Comparison of ENCODE assay signal across 1 cellular context in the genomic region with DNA sequence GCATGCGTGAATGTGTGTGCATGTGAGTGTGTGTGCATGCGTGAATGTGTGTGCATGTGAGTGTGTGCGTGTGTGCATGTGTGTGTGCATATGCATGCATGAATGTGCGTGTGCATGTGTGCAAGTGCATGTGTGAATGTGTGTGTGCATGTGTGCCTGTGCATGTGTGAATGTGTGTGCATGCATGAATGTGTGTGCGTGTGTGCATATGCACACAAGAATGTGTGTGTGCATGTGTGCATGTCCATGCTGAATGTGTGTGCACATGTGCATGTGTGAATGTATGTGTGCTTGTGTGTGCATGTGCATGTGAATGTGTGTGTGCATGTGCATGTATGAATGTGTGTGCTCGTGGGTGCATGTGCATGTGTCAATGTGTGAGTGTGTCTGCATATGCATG.
TF ChIP-seq lines count a peak whose summit lies in the region.

No MANE protein-coding gene starts in this region.

TF ChIP-seq in H1, 55 proteins besides CTCF, POLR2A, EP300 and RAD21:
- TF ChIP-seq EGR1 (IDR thresholded peaks at IDR 0.05; ENCODE audit: borderline replicate concordance, low read depth, low read length) (no peak), NANOG (IDR thresholded peaks at IDR 0.05; ENCODE audit: insufficient read depth, low read depth, low read length, poor library complexity, severe bottlenecking) (no peak), TBP (IDR thresholded peaks at IDR 0.05; ENCODE audit: low read depth, low read length) (no peak), RXRA (IDR thresholded peaks at IDR 0.05; ENCODE audit: insufficient read depth, low read depth, low read length) (no peak), SIRT6 (IDR thresholded peaks at IDR 0.05; ENCODE audit: low read length) (no peak), NRF1 (IDR thresholded peaks at IDR 0.05; ENCODE audit: low read depth, low read length) (no peak), SRF (IDR thresholded peaks at IDR 0.05; ENCODE audit: low read depth, low read length) (no peak), USF2 (IDR thresholded peaks at IDR 0.05; ENCODE audit: low read length) (no peak), GABPA (IDR thresholded peaks at IDR 0.05; ENCODE audit: borderline replicate concordance, insufficient read depth, low read length) (no peak), BACH1 (IDR thresholded peaks at IDR 0.05; ENCODE audit: low read length) (no peak), PHF8 (conservative IDR thresholded peaks at IDR 0.05; ENCODE audit: low read depth, low read length) (no peak), SAP30 (IDR thresholded peaks at IDR 0.05; ENCODE audit: insufficient read depth, insufficient replicate concordance, low read length) (no peak), CBX5 (IDR thresholded peaks at IDR 0.05; ENCODE audit: low read depth, low read length) (no peak), TCF12 (IDR thresholded peaks at IDR 0.05; ENCODE audit: low read depth, low read length) (no peak), KDM5A (IDR thresholded peaks at IDR 0.05; ENCODE audit: low read length) (no peak), CEBPB (IDR thresholded peaks at IDR 0.05; ENCODE audit: low read depth, low read length) (no peak), SP4 (IDR thresholded peaks at IDR 0.05; ENCODE audit: low read length) (no peak)
- TF ChIP-seq, protein P1, sequence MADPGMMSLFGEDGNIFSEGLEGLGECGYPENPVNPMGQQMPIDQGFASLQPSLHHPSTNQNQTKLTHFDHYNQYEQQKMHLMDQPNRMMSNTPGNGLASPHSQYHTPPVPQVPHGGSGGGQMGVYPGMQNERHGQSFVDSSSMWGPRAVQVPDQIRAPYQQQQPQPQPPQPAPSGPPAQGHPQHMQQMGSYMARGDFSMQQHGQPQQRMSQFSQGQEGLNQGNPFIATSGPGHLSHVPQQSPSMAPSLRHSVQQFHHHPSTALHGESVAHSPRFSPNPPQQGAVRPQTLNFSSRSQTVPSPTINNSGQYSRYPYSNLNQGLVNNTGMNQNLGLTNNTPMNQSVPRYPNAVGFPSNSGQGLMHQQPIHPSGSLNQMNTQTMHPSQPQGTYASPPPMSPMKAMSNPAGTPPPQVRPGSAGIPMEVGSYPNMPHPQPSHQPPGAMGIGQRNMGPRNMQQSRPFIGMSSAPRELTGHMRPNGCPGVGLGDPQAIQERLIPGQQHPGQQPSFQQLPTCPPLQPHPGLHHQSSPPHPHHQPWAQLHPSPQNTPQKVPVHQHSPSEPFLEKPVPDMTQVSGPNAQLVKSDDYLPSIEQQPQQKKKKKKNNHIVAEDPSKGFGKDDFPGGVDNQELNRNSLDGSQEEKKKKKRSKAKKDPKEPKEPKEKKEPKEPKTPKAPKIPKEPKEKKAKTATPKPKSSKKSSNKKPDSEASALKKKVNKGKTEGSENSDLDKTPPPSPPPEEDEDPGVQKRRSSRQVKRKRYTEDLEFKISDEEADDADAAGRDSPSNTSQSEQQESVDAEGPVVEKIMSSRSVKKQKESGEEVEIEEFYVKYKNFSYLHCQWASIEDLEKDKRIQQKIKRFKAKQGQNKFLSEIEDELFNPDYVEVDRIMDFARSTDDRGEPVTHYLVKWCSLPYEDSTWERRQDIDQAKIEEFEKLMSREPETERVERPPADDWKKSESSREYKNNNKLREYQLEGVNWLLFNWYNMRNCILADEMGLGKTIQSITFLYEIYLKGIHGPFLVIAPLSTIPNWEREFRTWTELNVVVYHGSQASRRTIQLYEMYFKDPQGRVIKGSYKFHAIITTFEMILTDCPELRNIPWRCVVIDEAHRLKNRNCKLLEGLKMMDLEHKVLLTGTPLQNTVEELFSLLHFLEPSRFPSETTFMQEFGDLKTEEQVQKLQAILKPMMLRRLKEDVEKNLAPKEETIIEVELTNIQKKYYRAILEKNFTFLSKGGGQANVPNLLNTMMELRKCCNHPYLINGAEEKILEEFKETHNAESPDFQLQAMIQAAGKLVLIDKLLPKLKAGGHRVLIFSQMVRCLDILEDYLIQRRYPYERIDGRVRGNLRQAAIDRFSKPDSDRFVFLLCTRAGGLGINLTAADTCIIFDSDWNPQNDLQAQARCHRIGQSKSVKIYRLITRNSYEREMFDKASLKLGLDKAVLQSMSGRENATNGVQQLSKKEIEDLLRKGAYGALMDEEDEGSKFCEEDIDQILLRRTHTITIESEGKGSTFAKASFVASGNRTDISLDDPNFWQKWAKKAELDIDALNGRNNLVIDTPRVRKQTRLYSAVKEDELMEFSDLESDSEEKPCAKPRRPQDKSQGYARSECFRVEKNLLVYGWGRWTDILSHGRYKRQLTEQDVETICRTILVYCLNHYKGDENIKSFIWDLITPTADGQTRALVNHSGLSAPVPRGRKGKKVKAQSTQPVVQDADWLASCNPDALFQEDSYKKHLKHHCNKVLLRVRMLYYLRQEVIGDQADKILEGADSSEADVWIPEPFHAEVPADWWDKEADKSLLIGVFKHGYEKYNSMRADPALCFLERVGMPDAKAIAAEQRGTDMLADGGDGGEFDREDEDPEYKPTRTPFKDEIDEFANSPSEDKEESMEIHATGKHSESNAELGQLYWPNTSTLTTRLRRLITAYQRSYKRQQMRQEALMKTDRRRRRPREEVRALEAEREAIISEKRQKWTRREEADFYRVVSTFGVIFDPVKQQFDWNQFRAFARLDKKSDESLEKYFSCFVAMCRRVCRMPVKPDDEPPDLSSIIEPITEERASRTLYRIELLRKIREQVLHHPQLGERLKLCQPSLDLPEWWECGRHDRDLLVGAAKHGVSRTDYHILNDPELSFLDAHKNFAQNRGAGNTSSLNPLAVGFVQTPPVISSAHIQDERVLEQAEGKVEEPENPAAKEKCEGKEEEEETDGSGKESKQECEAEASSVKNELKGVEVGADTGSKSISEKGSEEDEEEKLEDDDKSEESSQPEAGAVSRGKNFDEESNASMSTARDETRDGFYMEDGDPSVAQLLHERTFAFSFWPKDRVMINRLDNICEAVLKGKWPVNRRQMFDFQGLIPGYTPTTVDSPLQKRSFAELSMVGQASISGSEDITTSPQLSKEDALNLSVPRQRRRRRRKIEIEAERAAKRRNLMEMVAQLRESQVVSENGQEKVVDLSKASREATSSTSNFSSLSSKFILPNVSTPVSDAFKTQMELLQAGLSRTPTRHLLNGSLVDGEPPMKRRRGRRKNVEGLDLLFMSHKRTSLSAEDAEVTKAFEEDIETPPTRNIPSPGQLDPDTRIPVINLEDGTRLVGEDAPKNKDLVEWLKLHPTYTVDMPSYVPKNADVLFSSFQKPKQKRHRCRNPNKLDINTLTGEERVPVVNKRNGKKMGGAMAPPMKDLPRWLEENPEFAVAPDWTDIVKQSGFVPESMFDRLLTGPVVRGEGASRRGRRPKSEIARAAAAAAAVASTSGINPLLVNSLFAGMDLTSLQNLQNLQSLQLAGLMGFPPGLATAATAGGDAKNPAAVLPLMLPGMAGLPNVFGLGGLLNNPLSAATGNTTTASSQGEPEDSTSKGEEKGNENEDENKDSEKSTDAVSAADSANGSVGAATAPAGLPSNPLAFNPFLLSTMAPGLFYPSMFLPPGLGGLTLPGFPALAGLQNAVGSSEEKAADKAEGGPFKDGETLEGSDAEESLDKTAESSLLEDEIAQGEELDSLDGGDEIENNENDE (IDR thresholded peaks at IDR 0.05; ENCODE audit: insufficient replicate concordance, low read length): no peak
- TF ChIP-seq, protein P2, sequence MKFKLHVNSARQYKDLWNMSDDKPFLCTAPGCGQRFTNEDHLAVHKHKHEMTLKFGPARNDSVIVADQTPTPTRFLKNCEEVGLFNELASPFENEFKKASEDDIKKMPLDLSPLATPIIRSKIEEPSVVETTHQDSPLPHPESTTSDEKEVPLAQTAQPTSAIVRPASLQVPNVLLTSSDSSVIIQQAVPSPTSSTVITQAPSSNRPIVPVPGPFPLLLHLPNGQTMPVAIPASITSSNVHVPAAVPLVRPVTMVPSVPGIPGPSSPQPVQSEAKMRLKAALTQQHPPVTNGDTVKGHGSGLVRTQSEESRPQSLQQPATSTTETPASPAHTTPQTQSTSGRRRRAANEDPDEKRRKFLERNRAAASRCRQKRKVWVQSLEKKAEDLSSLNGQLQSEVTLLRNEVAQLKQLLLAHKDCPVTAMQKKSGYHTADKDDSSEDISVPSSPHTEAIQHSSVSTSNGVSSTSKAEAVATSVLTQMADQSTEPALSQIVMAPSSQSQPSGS (IDR thresholded peaks at IDR 0.05; ENCODE audit: low read length): no peak
- TF ChIP-seq, protein P3, sequence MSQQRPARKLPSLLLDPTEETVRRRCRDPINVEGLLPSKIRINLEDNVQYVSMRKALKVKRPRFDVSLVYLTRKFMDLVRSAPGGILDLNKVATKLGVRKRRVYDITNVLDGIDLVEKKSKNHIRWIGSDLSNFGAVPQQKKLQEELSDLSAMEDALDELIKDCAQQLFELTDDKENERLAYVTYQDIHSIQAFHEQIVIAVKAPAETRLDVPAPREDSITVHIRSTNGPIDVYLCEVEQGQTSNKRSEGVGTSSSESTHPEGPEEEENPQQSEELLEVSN (IDR thresholded peaks at IDR 0.05): no peak
